Comparison of ENCODE assay signal across 23 cellular contexts in the genomic region with DNA sequence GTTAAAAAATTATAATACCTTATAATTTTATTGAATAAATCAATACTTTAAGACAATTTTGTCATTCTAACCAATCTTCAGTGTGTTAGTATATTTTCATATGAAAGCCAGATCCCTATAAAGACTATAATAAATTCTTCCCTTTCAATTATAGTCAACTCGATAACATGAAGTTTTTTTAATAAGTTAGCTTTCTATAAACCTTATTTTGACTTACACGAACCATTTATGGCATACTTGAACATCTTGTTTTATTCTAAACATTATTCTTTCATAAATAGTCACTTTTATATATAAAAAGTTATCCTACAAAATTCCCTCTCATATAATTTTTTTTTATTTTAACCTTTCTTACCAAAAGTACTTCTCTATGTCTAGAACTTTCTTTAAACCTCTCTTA.
"Had no signal": no experiment of that assay in that cellular context is flagged by ENCODE, and none has a peak within 500 bp of the region (broad histone marks: within the 10 kb centered on the region; RNA-seq: fewer than 3 reads in every experiment).

No MANE protein-coding gene starts in this region.

- H3K4me3 ChIP-seq: adrenal gland had no signal

- DNase-seq: activated CD4-positive, alpha-beta T cell treated with anti-CD3 and anti-CD28 coated beads for 1 hour; activated CD4-positive, alpha-beta T cell treated with anti-CD3 and anti-CD28 coated beads for 48 hours; activated CD4-positive, alpha-beta T cell treated with anti-CD3 and anti-CD28 coated beads, Interleukin-2, amount 50 U/mL, for 4 hours; activated CD4-positive, CD25-positive, alpha-beta regulatory T cell; activated CD8-positive, alpha-beta T cell treated with anti-CD3 and anti-CD28 coated beads, Interleukin-2, amount 10 ng/mL, durations not matched to agents 7 days and 5 days; activated gamma-delta T cell; activated naive CD4-positive, alpha-beta T cell treated with Interleukin-2 at 50 U/mL for 16 hours; activated T-cell treated with anti-CD3 and anti-CD28 coated beads, Interleukin-2, amount 50 U/mL, for 24 hours; adrenal gland; caudate nucleus; cerebellar nuclear complex; NCI-H1092 treated with DMSO at 0.1 percent for 48 hours; NCI-H1417; NCI-H146; NCI-H187; NCI-H2029 treated with DMSO at 0.1 percent for 48 hours; NCI-H226; NCI-H524 treated with DMSO at 0.1 percent for 48 hours; NCI-H748 treated with DMSO at 0.1 percent for 48 hours; NK-92 treated with Interleukin-12 subunit alpha and Interleukin-12 subunit beta, amount 100 ng/mL, for 24 hours; SHP77 treated with DMSO at 0.1 percent for 48 hours; T1000; WERI-Rb-1 had no signal
